ENCODE assay signal across 8 cellular contexts in the genomic region with DNA sequence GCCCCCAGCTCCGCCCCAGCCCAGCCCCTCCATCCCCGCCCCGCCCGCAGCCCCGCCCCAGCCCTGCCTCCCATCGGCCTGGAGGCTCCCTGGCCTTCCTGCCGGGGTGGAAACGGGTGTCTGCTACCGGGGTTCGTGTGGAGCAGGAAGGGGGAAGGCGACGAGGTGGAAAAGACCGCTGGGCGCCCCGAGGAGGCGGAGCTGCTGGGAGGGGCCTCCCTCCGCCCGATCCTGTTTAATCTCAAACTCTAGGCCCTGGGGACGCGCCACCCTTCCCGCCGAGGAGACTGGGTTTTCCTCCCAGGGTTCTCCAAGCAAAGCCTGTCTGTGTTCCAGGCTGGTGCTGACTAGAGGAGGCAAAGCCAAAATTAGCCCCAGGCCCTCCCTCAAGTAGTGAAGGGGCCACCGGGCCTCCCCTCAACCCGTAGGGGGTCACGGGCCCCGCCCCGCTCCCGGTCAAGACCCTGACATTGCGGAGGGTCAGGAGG. TPM values are rescaled to one million over a fixed set of nuclear protein-coding genes. Genes with fewer than 3 reads are reported as not detected.
DNase-seq lines count a peak whose midpoint lies in the region; ATAC-seq and TF ChIP-seq lines count a peak whose summit lies in the region.

No MANE protein-coding gene starts in this region.

- peak overlapping the region; percentile 30 for H3K27ac Mint-ChIP-seq in endothelial cell (ENCODE audit: unreplicated experiment)

- H3K36me3 Mint-ChIP-seq in endothelial cell (ENCODE audit: low read depth, unreplicated experiment): peaks cover 10% of the 10 kb centered on the region

- WGBS in mesodermal cell (ENCODE audit: insufficient coverage in 2 of 2), 2 experiments: 2 to 7% methylated on average over 14 to 19 of the region's 29 CpGs

- peaks cover 9% of the 10 kb centered on the region for H3K9me3 Mint-ChIP-seq in endothelial cell (ENCODE audit: unreplicated experiment)

- H3K4me1 Mint-ChIP-seq in endothelial cell (ENCODE audit: unreplicated experiment): no peaks in the 10 kb centered on the region

- H3K36me3 ChIP-seq in mesodermal cell (ENCODE audit: control insufficient read depth, insufficient read depth, low read length): no peaks in the 10 kb centered on the region

- H3K4me3 Mint-ChIP-seq in endothelial cell (ENCODE audit: unreplicated experiment): no peak overlapping the region

- no peaks in the 10 kb centered on the region for H3K9me3 ChIP-seq in mesodermal cell (ENCODE audit: control insufficient read depth, low read length)

- H3K27me3 Mint-ChIP-seq in endothelial cell (ENCODE audit: unreplicated experiment): peaks cover 17% of the 10 kb centered on the region

- peak; percentile 56 for ATAC-seq in GM21786 (IDR thresholded peaks at IDR 0.05; ENCODE audit: unreplicated experiment)
- no peak for ATAC-seq in HG03439 (IDR thresholded peaks at IDR 0.05; ENCODE audit: unreplicated experiment)

- H3K4me3 ChIP-seq in mesodermal cell (ENCODE audit: extremely low read depth, insufficient read depth, low read length, poor library complexity, severe bottlenecking): peak overlapping the region; percentile 41

- TF ChIP-seq CTCF in C4-2B (conservative IDR thresholded peaks at IDR 0.05) (no peak), endothelial cell (IDR thresholded peaks at IDR 0.05; ENCODE audit: unreplicated experiment) (no peak)

- H3K27ac ChIP-seq in C4-2B (peak overlapping the region; percentile 70), mesodermal cell (ENCODE audit: low read depth, low read length, severe bottlenecking) (peak overlapping the region; percentile 96)

- peak; percentile 62 for DNase-seq in NCI-H526 treated with DMSO at 0.1 percent for 48 hours (lab: John Stamatoyannopoulos, UW)
- peak; percentile 59 for DNase-seq in activated CD8-positive, alpha-beta memory T cell treated with anti-CD3 and anti-CD28 coated beads, Interleukin-2, amount 50 U/mL, for 4 hours
- peak; percentile 65 for DNase-seq in endothelial cell (ENCODE audit: low spot score)
- DNase-seq in stimulated activated CD8-positive, alpha-beta memory T cell treated with anti-CD3 and anti-CD28 coated beads, Interleukin-15, amount 100 ng/mL, for 24 hours (ENCODE audit: low read depth): peak; percentile 33

- H3K4me1 ChIP-seq in mesodermal cell (ENCODE audit: control insufficient read depth, insufficient read depth, low read length, poor library complexity, severe bottlenecking): peaks cover 9% of the 10 kb centered on the region

RNA-seq across cellular contexts. Expression of gene TTLL10, which starts 16.2 kb away (rescaled TPM):
- total RNA-seq in endothelial cell (ENCODE audit: unreplicated experiment): not detected
- polyA plus RNA-seq in mesodermal cell (2013, experiment 1 of 2): 0.63 TPM
- not detected for polyA plus RNA-seq in mesodermal cell (2013, experiment 2 of 2)

RNA-seq across cellular contexts. Expression of gene C1orf159, which starts 41.6 kb away (rescaled TPM):
- total RNA-seq in endothelial cell (ENCODE audit: unreplicated experiment): 16.6 TPM
- 17.2 TPM for polyA plus RNA-seq in mesodermal cell (2013, experiment 1 of 2)
- polyA plus RNA-seq in mesodermal cell (2013, experiment 2 of 2): 11.9 TPM

RNA-seq across cellular contexts. Expression of gene TNFRSF18, which starts 48.9 kb away (rescaled TPM):
- not detected for total RNA-seq in endothelial cell (ENCODE audit: unreplicated experiment)
- not detected for polyA plus RNA-seq in mesodermal cell (2013, experiment 1 of 2)
- polyA plus RNA-seq in mesodermal cell (2013, experiment 2 of 2): not detected

RNA-seq across cellular contexts. Expression of gene TNFRSF4, which starts 56.5 kb away (rescaled TPM):
- 0.80 TPM for total RNA-seq in endothelial cell (ENCODE audit: unreplicated experiment)
- polyA plus RNA-seq in mesodermal cell (2013, experiment 1 of 2): not detected
- polyA plus RNA-seq in mesodermal cell (2013, experiment 2 of 2): 0.30 TPM
